In the genomic region with DNA sequence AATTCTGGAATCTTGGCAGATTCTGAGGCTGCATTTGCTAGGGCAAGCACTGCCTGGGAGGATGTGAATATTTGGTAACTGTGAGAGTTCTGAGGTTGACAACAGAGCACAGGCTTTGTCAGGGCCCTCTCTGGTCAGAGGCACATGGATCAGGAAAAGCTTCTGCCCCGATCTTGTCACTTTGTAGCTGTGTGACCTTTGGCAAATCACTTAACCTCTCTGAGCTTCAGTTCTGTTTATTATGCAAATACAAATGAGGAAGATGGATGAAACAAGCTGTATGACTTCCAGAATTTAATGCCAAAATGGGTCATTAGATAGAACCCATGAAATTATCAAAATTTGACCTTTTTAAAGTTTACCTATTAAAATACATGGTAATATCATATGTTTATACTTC, we compare ENCODE assay signal across 34 cellular contexts.
"Had no signal": no experiment of that assay in that cellular context is flagged by ENCODE, and none has a peak within 500 bp of the region (broad histone marks: within the 10 kb centered on the region; RNA-seq: fewer than 3 reads in every experiment).

No MANE protein-coding gene starts in this region.

- H3K27me3 ChIP-seq: ascending aorta, body of pancreas, brain microvascular endothelial cell, cardiac muscle cell had no signal

- H3K27ac ChIP-seq: adrenal gland, ascending aorta, body of pancreas, brain microvascular endothelial cell, breast epithelium, cardiac muscle cell had no signal

- ATAC-seq: activated naive CD4-positive, alpha-beta T cell treated with anti-CD3 and anti-CD28 coated beads, Interleukin-2, amount 50 U/mL, for 72 hours; activated naive CD8-positive, alpha-beta T cell treated with anti-CD3 and anti-CD28 coated beads, Interleukin-2, amount 50 U/mL, for 24 hours; activated T-cell treated with anti-CD3 and anti-CD28 coated beads, Interleukin-2, amount 50 U/mL, for 4 hours; activated T-cell treated with anti-CD3 and anti-CD28 coated beads, Interleukin-2, amount 50 U/mL, for 72 hours; activated T-helper 17 cell treated with anti-CD3 and anti-CD28 coated beads, Interleukin-2, amount 50 U/mL, for 72 hours; body of pancreas had no signal

- H3K4me1 ChIP-seq: adrenal gland, ascending aorta, body of pancreas, breast epithelium had no signal

- DNase-seq: activated effector memory CD4-positive, alpha-beta T cell treated with anti-CD3 and anti-CD28 coated beads, Interleukin-2, amount 50 U/mL, for 16 hours; activated effector memory CD4-positive, alpha-beta T cell treated with Interleukin-2 at 50 U/mL for 16 hours; activated gamma-delta T cell; activated gamma-delta T cell treated with Interleukin-2 at 50 U/mL for 16 hours; activated naive CD4-positive, alpha-beta T cell; activated naive CD4-positive, alpha-beta T cell treated with anti-CD3 and anti-CD28 coated beads for 36 hours; activated naive CD4-positive, alpha-beta T cell treated with anti-CD3 and anti-CD28 coated beads, Interleukin-2, amount 10 ng/mL, durations not matched to agents 7 days and 5 days; activated naive CD4-positive, alpha-beta T cell treated with anti-CD3 and anti-CD28 coated beads, Interleukin-2, amount 50 U/mL, for 16 hours; activated naive CD4-positive, alpha-beta T cell treated with Interleukin-2 at 50 U/mL for 16 hours; activated naive CD8-positive, alpha-beta T cell treated with anti-CD3 and anti-CD28 coated beads for 36 hours; activated naive CD8-positive, alpha-beta T cell treated with anti-CD3 and anti-CD28 coated beads, Interleukin-2, amount 10 ng/mL, durations not matched to agents 7 days and 5 days; activated naive CD8-positive, alpha-beta T cell treated with anti-CD3 and anti-CD28 coated beads, Interleukin-2, amount 50 U/mL, for 24 hours; activated T-cell treated with anti-CD3 and anti-CD28 coated beads, Interleukin-2, amount 50 U/mL, for 1 hour; activated T-cell treated with anti-CD3 and anti-CD28 coated beads, Interleukin-2, amount 50 U/mL, for 24 hours; activated T-cell treated with anti-CD3 and anti-CD28 coated beads, Interleukin-2, amount 50 U/mL, for 4 hours; activated T-cell treated with anti-CD3 and anti-CD28 coated beads, Interleukin-2, amount 50 U/mL, for 48 hours; activated T-cell treated with anti-CD3 and anti-CD28 coated beads, Interleukin-2, amount 50 U/mL, for 72 hours; adrenal gland; amniotic stem cell; amygdala; anterior cingulate cortex; aorta; body of pancreas; brain microvascular endothelial cell; caudate nucleus; central memory CD4-positive, alpha-beta T cell; cerebellar nuclear complex had no signal

- H3K4me3 ChIP-seq: adrenal gland, ascending aorta, body of pancreas, breast epithelium, cardiac muscle cell had no signal

- FAIRE-seq: astrocyte, bronchial epithelial cell had no signal

- H3K9me3 ChIP-seq: adrenal gland, ascending aorta, body of pancreas, breast epithelium had no signal

- H3K36me3 ChIP-seq: adrenal gland, ascending aorta, brain microvascular endothelial cell, breast epithelium, cardiac muscle cell had no signal
